1 cellular context compared by ENCODE assay signal in genomic region chr3:158791259-158791920, GRCh38.
A peak's percentile ranks its signal among the peaks of the same experiment; 100 is the strongest.
TF ChIP-seq lines count a peak whose summit lies in the region.

No MANE protein-coding gene starts in this region.

TF ChIP-seq in HEK293, 187 proteins besides CTCF, POLR2A, EP300 and RAD21 (continued from another document):
- TF ChIP-seq ZNF580 (tag by site-specific recombination; IDR thresholded peaks at IDR 0.05) = no peak
- peak; percentile 48; the same call in 1 of the 2 replicates for TF ChIP-seq PRDM6 (tag by site-specific recombination; IDR thresholded peaks at IDR 0.05)
- TF ChIP-seq ZNF529 (tag by site-specific recombination; IDR thresholded peaks at IDR 0.05; ENCODE audit: insufficient replicate concordance) = no peak
- peak; percentile 78 for TF ChIP-seq ZNF335 (tag by site-specific recombination; conservative IDR thresholded peaks at IDR 0.05)
- TF ChIP-seq ZSCAN16 (tag by site-specific recombination; IDR thresholded peaks at IDR 0.05) = no peak
- TF ChIP-seq SP7 (tag by site-specific recombination; IDR thresholded peaks at IDR 0.05) = 0 out of 2 replicates have a peak, but pooled peaks have one; percentile 13
